In genomic region chr15:100627789-100628395, GRCh38 we compare ENCODE assay signal across 8 cellular contexts. TPM values are rescaled to one million over a fixed set of nuclear protein-coding genes. Genes with fewer than 3 reads are reported as not detected.
DNase-seq lines count a peak whose midpoint lies in the region; ATAC-seq, FAIRE-seq and TF ChIP-seq lines count a peak whose summit lies in the region.

No MANE protein-coding gene starts in this region.

- H3K4me3 ChIP-seq in pancreas (no peak overlapping the region), upper lobe of left lung (no peak overlapping the region)

- H3K27me3 ChIP-seq in pancreas (no peaks in the 10 kb centered on the region), upper lobe of left lung (no peaks in the 10 kb centered on the region)

- WGBS in pancreas, 2 donors: 19% methylated on average over 6 of the region's 6 CpGs
- WGBS in upper lobe of left lung, 2 donors: 39 to 40% methylated on average over 6 of the region's 6 CpGs

- TF ChIP-seq POLR2A in upper lobe of left lung (IDR thresholded peaks at IDR 0.05): no peak

- TF ChIP-seq EP300 in upper lobe of left lung (IDR thresholded peaks at IDR 0.05): no peak

- TF ChIP-seq CTCF in pancreas (IDR thresholded peaks at IDR 0.05) (peak; percentile 72 to 78 (median 74)), upper lobe of left lung (IDR thresholded peaks at IDR 0.05) (peak; percentile 78 to 87 (median 82))

- H3K9me3 ChIP-seq in pancreas (no peaks in the 10 kb centered on the region), upper lobe of left lung (no peaks in the 10 kb centered on the region)

- peak; percentile 87 for ATAC-seq in GM21723 (IDR thresholded peaks at IDR 0.05; ENCODE audit: unreplicated experiment)
- ATAC-seq in pancreas: peak; percentile 89 to 99 (median 94)
- ATAC-seq in upper lobe of left lung (ENCODE audit: low FRiP score in 2 of 2): peak; percentile 86 to 92

- DNase-seq in DMS79 treated with DMSO at 0.1 percent for 48 hours (lab: John Stamatoyannopoulos, UW): peak; percentile 61
- DNase-seq in Kasumi-1 (lab: John Stamatoyannopoulos, UW): peak; percentile 70 to 71
- DNase-seq in SHP77 (lab: John Stamatoyannopoulos, UW): peak; percentile 22 to 36
- DNase-seq in activated effector memory CD4-positive, alpha-beta T cell treated with Interleukin-2 at 50 U/mL for 16 hours: peak; percentile 33
- peak; percentile 35 to 51 for DNase-seq in frontal cortex (ENCODE audit: low spot score in 2 of 2)
- DNase-seq in pancreas: peak in 4 of 6 donors; percentile 32 to 78 (median 42)
- DNase-seq in upper lobe of left lung: peak in 1 of 2 donors; percentile 53

- H3K27ac ChIP-seq in pancreas (no peak overlapping the region), upper lobe of left lung (no peak overlapping the region)

- FAIRE-seq in frontal cortex (lab: Jason Lieb, UNC): peak; percentile 86
- FAIRE-seq in pancreas (lab: Jason Lieb, UNC): peak; percentile 72

- intact Hi-C loops in pancreas (cut with DNase I): loop anchor here in 2 of 3 donors (5.0 to 10.0 kb wide), 2 partner anchors 247 to 374 kb away; partner anchors contain the start of gene ALDH1A3 (in 1 of the 2)

- H3K4me1 ChIP-seq in pancreas (no peaks in the 10 kb centered on the region), upper lobe of left lung (no peaks in the 10 kb centered on the region)

- H3K36me3 ChIP-seq in pancreas (peaks cover 0 to 14% (median 0%) of the 10 kb centered on the region in 3 donors), upper lobe of left lung (peaks cover 7 to 35% (median 13%) of the 10 kb centered on the region in 4 donors)

RNA-seq across cellular contexts. Expression of gene ASB7, which starts 25.5 kb away (rescaled TPM):
- total RNA-seq in frontal cortex (21.2 TPM), pancreas (1 to 10 TPM; 3.9 to 7.8 (median 4.6) TPM), upper lobe of left lung (10 to 100 TPM; 11.7 to 19.8 (median 14.2) TPM)
- 1 to 10 TPM; 1.9 to 2.7 TPM for polyA plus RNA-seq in pancreas

RNA-seq across cellular contexts. Expression of gene LINS1, which starts 25.9 kb away (rescaled TPM):
- total RNA-seq in frontal cortex (36.3 TPM), pancreas (1 to 10 TPM; 3.1 to 8.3 (median 4.6) TPM), upper lobe of left lung (10 to 100 TPM; 11.8 to 43.0 (median 18.2) TPM)
- 1 to 10 TPM; 3.0 to 9.1 TPM for polyA plus RNA-seq in pancreas
